ENCODE assay signal across 2 cellular contexts in genomic region chr14:55440385-55440784, GRCh38.
TF ChIP-seq lines count a peak whose summit lies in the region.

TBPL2 (minus strand) TSS chr14:55440616; CDS start chr14:55440449, 167 bp downstream.

TF ChIP-seq in SK-N-SH, 30 proteins besides CTCF, POLR2A, EP300 and RAD21 (continued from another document):
- TF ChIP-seq TEAD4 (IDR thresholded peaks at IDR 0.05; ENCODE audit: borderline replicate concordance, insufficient read depth) (no peak), TAF1 (IDR thresholded peaks at IDR 0.05; ENCODE audit: borderline replicate concordance, low read depth, low read length) (no peak), ELF1 (IDR thresholded peaks at IDR 0.05) (no peak), RFX5 (IDR thresholded peaks at IDR 0.05; ENCODE audit: low read length) (no peak), SIN3A (IDR thresholded peaks at IDR 0.05; ENCODE audit: borderline replicate concordance, low read depth, low read length) (no peak), GABPA (IDR thresholded peaks at IDR 0.05; ENCODE audit: low read depth) (no peak), REST (IDR thresholded peaks at IDR 0.05; ENCODE audit: low read depth, low read length) (no peak), IRF3 (IDR thresholded peaks at IDR 0.05; ENCODE audit: low read depth, low read length) (no peak), CHD2 (IDR thresholded peaks at IDR 0.05; ENCODE audit: low read length, partially characterized antibody) (no peak), MAX (IDR thresholded peaks at IDR 0.05; ENCODE audit: low read depth) (no peak), MXI1 (IDR thresholded peaks at IDR 0.05; ENCODE audit: low read depth, low read length) (no peak)
TF ChIP-seq in SK-N-SH: peak in this region for 0.

TF ChIP-seq in SK-N-SH treated with all-trans-retinoic acid at 6 μM for 48 hours, 23 proteins besides CTCF, POLR2A, EP300 and RAD21 (continued from another document):
- no peak for TF ChIP-seq CSDC2 (CRISPR knock-in tag; IDR thresholded peaks at IDR 0.05)
- TF ChIP-seq OSR1 (CRISPR knock-in tag; IDR thresholded peaks at IDR 0.05) = no peak
- no peak for TF ChIP-seq ARNTL (CRISPR knock-in tag; IDR thresholded peaks at IDR 0.05; ENCODE audit: borderline replicate concordance, low read depth)
- TF ChIP-seq PATZ1 (CRISPR knock-in tag; IDR thresholded peaks at IDR 0.05; ENCODE audit: borderline replicate concordance) = no peak
- no peak for TF ChIP-seq CSRNP3 (CRISPR knock-in tag; IDR thresholded peaks at IDR 0.05)
- TF ChIP-seq POU6F1 (CRISPR knock-in tag; IDR thresholded peaks at IDR 0.05; ENCODE audit: borderline replicate concordance, low read depth) = no peak
- no peak for TF ChIP-seq ZNF565 (CRISPR knock-in tag; conservative IDR thresholded peaks at IDR 0.05; ENCODE audit: low read depth)
- TF ChIP-seq BACH2 (CRISPR knock-in tag; IDR thresholded peaks at IDR 0.05; ENCODE audit: borderline replicate concordance) = no peak
- TF ChIP-seq ZNF8 (CRISPR knock-in tag; IDR thresholded peaks at IDR 0.05) = no peak
- TF ChIP-seq PPARA (CRISPR knock-in tag; IDR thresholded peaks at IDR 0.05; ENCODE audit: borderline replicate concordance) = no peak
- TF ChIP-seq RARB (CRISPR knock-in tag; IDR thresholded peaks at IDR 0.05) = no peak
- TF ChIP-seq ZNF70 (CRISPR knock-in tag; IDR thresholded peaks at IDR 0.05) = no peak
- TF ChIP-seq GLIS3 (CRISPR knock-in tag; IDR thresholded peaks at IDR 0.05) = no peak
- TF ChIP-seq ISL1 (CRISPR knock-in tag; IDR thresholded peaks at IDR 0.05) = no peak
- TF ChIP-seq SNAI2 (CRISPR knock-in tag; IDR thresholded peaks at IDR 0.05) = no peak
- no peak for TF ChIP-seq ZFP3 (CRISPR knock-in tag; IDR thresholded peaks at IDR 0.05)
